Comparison of ENCODE assay signal across 1 cellular context in genomic region chr15:94412979-94413741, GRCh38.
TF ChIP-seq lines count a peak whose summit lies in the region.

No MANE protein-coding gene starts in this region.

TF ChIP-seq in K562, 482 proteins besides CTCF, POLR2A, EP300 and RAD21:
- TF ChIP-seq DEAF1 (CRISPR knock-in tag; IDR thresholded peaks at IDR 0.05) (peak; percentile 15; the same call in 1 of the 2 replicates), POU5F1 (IDR thresholded peaks at IDR 0.05; ENCODE audit: borderline replicate concordance, low read depth, low read length, partially characterized antibody) (no peak), ZBTB8A (IDR thresholded peaks at IDR 0.05; ENCODE audit: partially characterized antibody) (no peak)
